ENCODE assay signal across 10 cellular contexts in the genomic region with DNA sequence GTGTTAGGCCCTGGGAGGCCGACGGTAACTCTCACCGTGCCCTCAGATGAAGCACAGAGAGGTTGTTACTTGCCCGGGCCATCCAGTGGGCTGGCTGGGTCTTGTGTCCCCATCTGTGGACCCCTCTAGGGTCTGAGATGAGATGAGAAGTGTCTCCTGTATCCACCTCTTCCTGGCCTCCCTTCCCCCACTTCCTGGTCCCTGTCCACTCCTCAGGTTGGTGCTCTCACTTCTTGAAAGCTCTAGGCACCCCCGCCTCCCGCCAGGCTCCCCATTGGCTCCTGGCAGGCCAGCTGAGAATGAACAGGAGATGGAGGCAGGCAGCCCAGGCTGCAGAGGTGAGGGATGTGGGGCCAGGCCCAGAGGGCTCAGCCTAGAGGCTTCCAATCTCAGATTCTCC. TPM values are rescaled to one million over a fixed set of nuclear protein-coding genes. Genes with fewer than 3 reads are reported as not detected.
DNase-seq lines count a peak whose midpoint lies in the region; ATAC-seq, FAIRE-seq and TF ChIP-seq lines count a peak whose summit lies in the region.
"Had no signal": no experiment of that assay in that cellular context is flagged by ENCODE, and none has a peak within 500 bp of the region (broad histone marks: within the 10 kb centered on the region; RNA-seq: fewer than 3 reads in every experiment).

No MANE protein-coding gene starts in this region.

- H2AFZ ChIP-seq in keratinocyte (ENCODE audit: control insufficient read depth, low read length): no peak overlapping the region

- no peaks in the 10 kb centered on the region for H3K9me3 Mint-ChIP-seq in activated T-cell treated with anti-CD3 and anti-CD28 coated beads, Interleukin-2, amount 50 U/mL, for 4 hours
- no peaks in the 10 kb centered on the region for H3K9me3 Mint-ChIP-seq in activated T-helper 2 cell treated with anti-CD3 and anti-CD28 coated beads, Interferon-gamma antibody, Interleukin-2, Interleukin-4, amounts not matched to agents 10 μg/mL and 5 μg/mL and 100 μg/mL, durations not matched to agents 14 hours and 24 hours and 36 hours

- peaks cover 20% of the 10 kb centered on the region for H3K79me2 ChIP-seq in keratinocyte (ENCODE audit: control insufficient read depth, insufficient read depth, low read length)

- H3K27me3 ChIP-seq in keratinocyte (ENCODE audit: control insufficient read depth, extremely low read depth, insufficient read depth, low read length): no peaks in the 10 kb centered on the region
- no peaks in the 10 kb centered on the region for H3K27me3 ChIP-seq in thyroid gland

- ATAC-seq in activated T-cell treated with anti-CD3 and anti-CD28 coated beads, Interleukin-2, amount 50 U/mL, for 4 hours: no peak
- no peak for ATAC-seq in GM19463 (IDR thresholded peaks at IDR 0.05; ENCODE audit: unreplicated experiment)

- FAIRE-seq in keratinocyte (lab: Jason Lieb, UNC): no peak

- peaks cover 27 to 55% of the 10 kb centered on the region in 2 experiments for H3K36me3 ChIP-seq in keratinocyte (ENCODE audit: control insufficient read depth in 2 of 2, extremely low read depth in 1 of 2, insufficient read depth in 2 of 2, low read length in 2 of 2)
- peaks cover 21 to 24% of the 10 kb centered on the region in 2 donors for H3K36me3 ChIP-seq in thyroid gland

- H3K4me3 Mint-ChIP-seq in activated T-cell treated with anti-CD3 and anti-CD28 coated beads, Interleukin-2, amount 50 U/mL, for 4 hours: peak overlapping the region; percentile 88
- H3K4me3 Mint-ChIP-seq in activated T-helper 2 cell treated with anti-CD3 and anti-CD28 coated beads, Interferon-gamma antibody, Interleukin-2, Interleukin-4, amounts not matched to agents 10 μg/mL and 5 μg/mL and 100 μg/mL, durations not matched to agents 14 hours and 24 hours and 36 hours (ENCODE audit: low read depth): peak overlapping the region; percentile 97

- H3K4me3 ChIP-seq in keratinocyte (ENCODE audit: control insufficient read depth in 2 of 3, extremely low read depth in 1 of 3, insufficient read depth in 2 of 3, low read depth in 1 of 3, low read length in 3 of 3) (peak overlapping the region in 1 of 3 experiments; percentile 70), thyroid gland (replicated peaks in 1 of 3) (peak overlapping the region in 1 of 3 donors; percentile 79)

- peak overlapping the region; percentile 97 for H3K27ac Mint-ChIP-seq in activated T-helper 2 cell treated with anti-CD3 and anti-CD28 coated beads, Interferon-gamma antibody, Interleukin-2, Interleukin-4, amounts not matched to agents 10 μg/mL and 5 μg/mL and 100 μg/mL, durations not matched to agents 14 hours and 24 hours and 36 hours

- peaks cover 2% of the 10 kb centered on the region for H3K9me1 ChIP-seq in keratinocyte (ENCODE audit: control insufficient read depth, extremely low read depth, insufficient read depth, low read length)

- no peak for TF ChIP-seq POLR2A in thyroid gland (IDR thresholded peaks at IDR 0.05)

- no peak for DNase-seq in activated T-cell treated with anti-CD3 and anti-CD28 coated beads, Interleukin-2, amount 50 U/mL, for 4 hours
- DNase-seq in activated T-cell treated with anti-CD3 and anti-CD28 coated beads for 4 hours: no peak
- DNase-seq in activated T-helper 2 cell treated with anti-CD3 and anti-CD28 coated beads, Interferon-gamma antibody, Interleukin-2, Interleukin-4, amounts not matched to agents 10 μg/mL and 5 μg/mL and 100 μg/mL, durations not matched to agents 14 hours and 24 hours and 36 hours (ENCODE audit: low spot score): no peak
- DNase-seq in keratinocyte (ENCODE audit: low read depth, low spot score): no peak
- no peak for DNase-seq in thyroid gland
- no peak for DNase-seq in ACHN
- no peak for DNase-seq in SIG-M5 treated with dmso at 0.1 percent for 504 hours (lab: John Stamatoyannopoulos, UW; ENCODE audit: unreplicated experiment)
- DNase-seq: NCI-H1694 had no signal

- dilution Hi-C loops in keratinocyte (cut with MboI; ENCODE audit: extremely low pct_ligation_motif_present, low sequenced_read_pairs): no loop called here

- peak overlapping the region; percentile 84 for H3K9ac ChIP-seq in keratinocyte (ENCODE audit: control insufficient read depth, extremely low read depth, insufficient read depth, low read length)

- no peaks in the 10 kb centered on the region for H3K9me3 ChIP-seq in keratinocyte (ENCODE audit: control insufficient read depth, low read depth, low read length)
- no peaks in the 10 kb centered on the region for H3K9me3 ChIP-seq in thyroid gland

- in situ Hi-C loops in ACHN (cut with HindIII; ENCODE audit: low pct_ligation_motif_present, low pct_unique_long_range_greater_than_20kb, low sequenced_read_pairs): no loop called here

- peaks cover 6% of the 10 kb centered on the region for H4K20me1 ChIP-seq in keratinocyte (ENCODE audit: control insufficient read depth, extremely low read depth, insufficient read depth, low read length)

- H3K4me1 ChIP-seq in keratinocyte (ENCODE audit: control insufficient read depth, extremely low read depth, insufficient read depth, low read length) (peaks cover 35% of the 10 kb centered on the region), thyroid gland (peaks cover 10 to 12% of the 10 kb centered on the region in 2 donors)

- 89 to 91% methylated on average over 5 to 6 of the region's 6 CpGs for WGBS in thyroid gland, 2 donors

- TF ChIP-seq CTCF in keratinocyte (optimal IDR thresholded peaks at IDR 0.05 in 1 of 3, IDR thresholded peaks at IDR 0.05 in 1 of 3, conservative IDR thresholded peaks at IDR 0.05 in 1 of 3; ENCODE audit: extremely low read depth in 1 of 3, insufficient read depth in 2 of 3, low read length in 3 of 3) (no peak), thyroid gland (IDR thresholded peaks at IDR 0.05) (no peak)

- no peaks in the 10 kb centered on the region for H3K27me3 Mint-ChIP-seq in activated T-cell treated with anti-CD3 and anti-CD28 coated beads, Interleukin-2, amount 50 U/mL, for 4 hours (ENCODE audit: low read depth)
- no peaks in the 10 kb centered on the region for H3K27me3 Mint-ChIP-seq in activated T-helper 2 cell treated with anti-CD3 and anti-CD28 coated beads, Interferon-gamma antibody, Interleukin-2, Interleukin-4, amounts not matched to agents 10 μg/mL and 5 μg/mL and 100 μg/mL, durations not matched to agents 14 hours and 24 hours and 36 hours (ENCODE audit: low read depth)

- H3K27ac ChIP-seq in keratinocyte (ENCODE audit: control insufficient read depth, insufficient read depth, low read length) (no peak overlapping the region), thyroid gland (peak overlapping the region in 2 of 3 donors; percentile 86 to 98)

- intact Hi-C loops in activated T-helper 2 cell treated with anti-CD3 and anti-CD28 coated beads, Interferon-gamma antibody, Interleukin-2, Interleukin-4, amounts not matched to agents 10 μg/mL and 5 μg/mL and 100 μg/mL, durations not matched to agents 14 hours and 24 hours and 36 hours (cut with micrococcal nuclease): no loop called here
- intact Hi-C loops in thyroid gland (cut with DNase I): no loop called here

- peaks cover 20% of the 10 kb centered on the region for H3K36me3 Mint-ChIP-seq in activated T-cell treated with anti-CD3 and anti-CD28 coated beads, Interleukin-2, amount 50 U/mL, for 4 hours (ENCODE audit: insufficient read depth)
- H3K36me3 Mint-ChIP-seq in activated T-helper 2 cell treated with anti-CD3 and anti-CD28 coated beads, Interferon-gamma antibody, Interleukin-2, Interleukin-4, amounts not matched to agents 10 μg/mL and 5 μg/mL and 100 μg/mL, durations not matched to agents 14 hours and 24 hours and 36 hours (ENCODE audit: low read depth): peaks cover 43% of the 10 kb centered on the region

- peak overlapping the region; percentile 83 for H3K4me2 ChIP-seq in keratinocyte (ENCODE audit: control insufficient read depth, extremely low read depth, insufficient read depth, low read depth, low read length)

- peaks cover 19% of the 10 kb centered on the region for H3K4me1 Mint-ChIP-seq in activated T-cell treated with anti-CD3 and anti-CD28 coated beads, Interleukin-2, amount 50 U/mL, for 4 hours (ENCODE audit: low read depth)
- H3K4me1 Mint-ChIP-seq in activated T-helper 2 cell treated with anti-CD3 and anti-CD28 coated beads, Interferon-gamma antibody, Interleukin-2, Interleukin-4, amounts not matched to agents 10 μg/mL and 5 μg/mL and 100 μg/mL, durations not matched to agents 14 hours and 24 hours and 36 hours (ENCODE audit: low read depth): peaks cover 4% of the 10 kb centered on the region

RNA-seq across cellular contexts. Expression of gene MMP24OS, which starts 1.5 kb away (rescaled TPM):
- 10 to 100 TPM; 22.4 to 23.1 (median 22.9) TPM for total RNA-seq in activated T-cell treated with anti-CD3 and anti-CD28 coated beads, Interleukin-2, amount 50 U/mL, for 4 hours
- 31.4 and 33.0 TPM in 2 replicates for total RNA-seq in activated T-helper 2 cell treated with anti-CD3 and anti-CD28 coated beads, Interferon-gamma antibody, Interleukin-2, Interleukin-4, amounts not matched to agents 10 μg/mL and 5 μg/mL and 100 μg/mL, durations not matched to agents 14 hours and 24 hours and 36 hours
- polyA plus RNA-seq in keratinocyte: 19.5 to 31.9 TPM (median 24.7 TPM) in 3 replicates
- 19.8 TPM for polyA plus RNA-seq in keratinocyte (2011; ENCODE audit: low read depth)
- polyA plus RNA-seq in keratinocyte (2011; cell fraction: cytosol; rRNA removed): 24.9 and 48.3 TPM in 2 replicates
- polyA plus RNA-seq in keratinocyte (2011; cell fraction: nucleus; rRNA removed): 19.7 and 29.9 TPM in 2 replicates
- polyA plus RNA-seq in keratinocyte (2012; ENCODE audit: low replicate concordance): 38.8 and 70.6 TPM in 2 replicates
- polyA minus RNA-seq in keratinocyte: 14.7 to 45.1 TPM (median 22.5 TPM) in 3 replicates
- polyA minus RNA-seq in keratinocyte (2011; cell fraction: cytosol; rRNA and poly(A)+ RNA removed): 108 TPM
- 11.2 and 14.0 TPM in 2 replicates for polyA minus RNA-seq in keratinocyte (2011; cell fraction: nucleus; rRNA and poly(A)+ RNA removed)
- 10 to 100 TPM; 18.3 to 40.3 (median 28.8) TPM for total RNA-seq in thyroid gland

RNA-seq across cellular contexts. Expression of gene EIF6, which starts 8.2 kb away (rescaled TPM):
- total RNA-seq in activated T-cell treated with anti-CD3 and anti-CD28 coated beads, Interleukin-2, amount 50 U/mL, for 4 hours: 100 to 1,000 TPM; 307 to 331 (median 310) TPM
- 179 and 183 TPM in 2 replicates for total RNA-seq in activated T-helper 2 cell treated with anti-CD3 and anti-CD28 coated beads, Interferon-gamma antibody, Interleukin-2, Interleukin-4, amounts not matched to agents 10 μg/mL and 5 μg/mL and 100 μg/mL, durations not matched to agents 14 hours and 24 hours and 36 hours
- 206 to 285 TPM (median 283 TPM) in 3 replicates for polyA plus RNA-seq in keratinocyte
- 56.4 TPM for polyA plus RNA-seq in keratinocyte (2011; ENCODE audit: low read depth)
- 195 and 208 TPM in 2 replicates for polyA plus RNA-seq in keratinocyte (2011; cell fraction: cytosol; rRNA removed)
- 221 and 270 TPM in 2 replicates for polyA plus RNA-seq in keratinocyte (2011; cell fraction: nucleus; rRNA removed)
- 232 and 273 TPM in 2 replicates for polyA plus RNA-seq in keratinocyte (2012; ENCODE audit: low replicate concordance)
- polyA minus RNA-seq in keratinocyte: 189 to 430 TPM (median 235 TPM) in 3 replicates
- polyA minus RNA-seq in keratinocyte (2011; cell fraction: cytosol; rRNA and poly(A)+ RNA removed): 195 TPM
- 48.1 and 50.7 TPM in 2 replicates for polyA minus RNA-seq in keratinocyte (2011; cell fraction: nucleus; rRNA and poly(A)+ RNA removed)
- 10 to 100 TPM; 30.3 to 94.2 (median 65.7) TPM for total RNA-seq in thyroid gland

RNA-seq across cellular contexts. Expression of gene FAM83C, which starts 15.8 kb away (rescaled TPM):
- total RNA-seq in activated T-cell treated with anti-CD3 and anti-CD28 coated beads, Interleukin-2, amount 50 U/mL, for 4 hours: not detected
- not detected in 2 replicates for total RNA-seq in activated T-helper 2 cell treated with anti-CD3 and anti-CD28 coated beads, Interferon-gamma antibody, Interleukin-2, Interleukin-4, amounts not matched to agents 10 μg/mL and 5 μg/mL and 100 μg/mL, durations not matched to agents 14 hours and 24 hours and 36 hours
- polyA plus RNA-seq in keratinocyte: 12.4 to 23.0 TPM (median 12.6 TPM) in 3 replicates
- polyA plus RNA-seq in keratinocyte (2011; ENCODE audit: low read depth): 13.8 TPM
- polyA plus RNA-seq in keratinocyte (2011; cell fraction: cytosol; rRNA removed): 16.3 and 27.7 TPM in 2 replicates
- polyA plus RNA-seq in keratinocyte (2011; cell fraction: nucleus; rRNA removed): 27.1 and 29.7 TPM in 2 replicates
- 18.4 and 33.5 TPM in 2 replicates for polyA plus RNA-seq in keratinocyte (2012; ENCODE audit: low replicate concordance)
- polyA minus RNA-seq in keratinocyte: 12.4 to 19.8 TPM (median 19.5 TPM) in 3 replicates
- polyA minus RNA-seq in keratinocyte (2011; cell fraction: cytosol; rRNA and poly(A)+ RNA removed): 31.1 TPM
- 17.6 and 20.9 TPM in 2 replicates for polyA minus RNA-seq in keratinocyte (2011; cell fraction: nucleus; rRNA and poly(A)+ RNA removed)
- not detected for total RNA-seq in thyroid gland
- total RNA-seq: pulmonary artery endothelial cell had no signal

RNA-seq across cellular contexts. Expression of gene MMP24, which starts 49.9 kb away (rescaled TPM):
- not detected for total RNA-seq in activated T-cell treated with anti-CD3 and anti-CD28 coated beads, Interleukin-2, amount 50 U/mL, for 4 hours
- not detected in 2 replicates for total RNA-seq in activated T-helper 2 cell treated with anti-CD3 and anti-CD28 coated beads, Interferon-gamma antibody, Interleukin-2, Interleukin-4, amounts not matched to agents 10 μg/mL and 5 μg/mL and 100 μg/mL, durations not matched to agents 14 hours and 24 hours and 36 hours
- 0.01 TPM in 2 of 3 replicates, not detected in the other for polyA plus RNA-seq in keratinocyte
- polyA plus RNA-seq in keratinocyte (2011; ENCODE audit: low read depth): not detected
- 0.04 TPM in 1 of 2 replicates, not detected in the other for polyA plus RNA-seq in keratinocyte (2011; cell fraction: cytosol; rRNA removed)
- 0.04 TPM in 1 of 2 replicates, not detected in the other for polyA plus RNA-seq in keratinocyte (2011; cell fraction: nucleus; rRNA removed)
- 0.13 and 0.35 TPM in 2 replicates for polyA plus RNA-seq in keratinocyte (2012; ENCODE audit: low replicate concordance)
- polyA minus RNA-seq in keratinocyte: 0.10 TPM in 1 of 3 replicates, not detected in the others
- polyA minus RNA-seq in keratinocyte (2011; cell fraction: cytosol; rRNA and poly(A)+ RNA removed): not detected
- not detected in 2 replicates for polyA minus RNA-seq in keratinocyte (2011; cell fraction: nucleus; rRNA and poly(A)+ RNA removed)
- total RNA-seq in thyroid gland: 1 to 10 TPM in 1 of 4 donors, under 1 TPM in 3; 0.67 to 1.6 (median 0.92) TPM
